Comparison of ENCODE assay signal across 2 cellular contexts in genomic region chr1:4659247-4659646, GRCh38.
TF ChIP-seq lines count a peak whose summit lies in the region.

No MANE protein-coding gene starts in this region.

TF ChIP-seq in neural cell, 6 proteins besides CTCF, POLR2A, EP300 and RAD21:
- TF ChIP-seq, protein P1, sequence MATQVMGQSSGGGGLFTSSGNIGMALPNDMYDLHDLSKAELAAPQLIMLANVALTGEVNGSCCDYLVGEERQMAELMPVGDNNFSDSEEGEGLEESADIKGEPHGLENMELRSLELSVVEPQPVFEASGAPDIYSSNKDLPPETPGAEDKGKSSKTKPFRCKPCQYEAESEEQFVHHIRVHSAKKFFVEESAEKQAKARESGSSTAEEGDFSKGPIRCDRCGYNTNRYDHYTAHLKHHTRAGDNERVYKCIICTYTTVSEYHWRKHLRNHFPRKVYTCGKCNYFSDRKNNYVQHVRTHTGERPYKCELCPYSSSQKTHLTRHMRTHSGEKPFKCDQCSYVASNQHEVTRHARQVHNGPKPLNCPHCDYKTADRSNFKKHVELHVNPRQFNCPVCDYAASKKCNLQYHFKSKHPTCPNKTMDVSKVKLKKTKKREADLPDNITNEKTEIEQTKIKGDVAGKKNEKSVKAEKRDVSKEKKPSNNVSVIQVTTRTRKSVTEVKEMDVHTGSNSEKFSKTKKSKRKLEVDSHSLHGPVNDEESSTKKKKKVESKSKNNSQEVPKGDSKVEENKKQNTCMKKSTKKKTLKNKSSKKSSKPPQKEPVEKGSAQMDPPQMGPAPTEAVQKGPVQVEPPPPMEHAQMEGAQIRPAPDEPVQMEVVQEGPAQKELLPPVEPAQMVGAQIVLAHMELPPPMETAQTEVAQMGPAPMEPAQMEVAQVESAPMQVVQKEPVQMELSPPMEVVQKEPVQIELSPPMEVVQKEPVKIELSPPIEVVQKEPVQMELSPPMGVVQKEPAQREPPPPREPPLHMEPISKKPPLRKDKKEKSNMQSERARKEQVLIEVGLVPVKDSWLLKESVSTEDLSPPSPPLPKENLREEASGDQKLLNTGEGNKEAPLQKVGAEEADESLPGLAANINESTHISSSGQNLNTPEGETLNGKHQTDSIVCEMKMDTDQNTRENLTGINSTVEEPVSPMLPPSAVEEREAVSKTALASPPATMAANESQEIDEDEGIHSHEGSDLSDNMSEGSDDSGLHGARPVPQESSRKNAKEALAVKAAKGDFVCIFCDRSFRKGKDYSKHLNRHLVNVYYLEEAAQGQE (IDR thresholded peaks at IDR 0.05; ENCODE audit: borderline replicate concordance): no peak
- TF ChIP-seq SMC3 (conservative IDR thresholded peaks at IDR 0.05; ENCODE audit: poor library complexity) (no peak), MXI1 (conservative IDR thresholded peaks at IDR 0.05; ENCODE audit: poor library complexity, severe bottlenecking) (no peak), POLR2AphosphoS5 (IDR thresholded peaks at IDR 0.05) (no peak), TAF1 (IDR thresholded peaks at IDR 0.05; ENCODE audit: low read depth) (no peak), EZH2 (IDR thresholded peaks at IDR 0.05; ENCODE audit: borderline replicate concordance, insufficient read depth, low read length, poor library complexity, severe bottlenecking) (no peak)

TF ChIP-seq in HepG2, 621 proteins besides CTCF, POLR2A, EP300 and RAD21:
- no peak for TF ChIP-seq MED13 (CRISPR knock-in tag; IDR thresholded peaks at IDR 0.05)
- no peak for TF ChIP-seq SYNCRIP (IDR thresholded peaks at IDR 0.05; ENCODE audit: insufficient read depth, low read depth, low read length)
- TF ChIP-seq KLF13 (CRISPR knock-in tag; IDR thresholded peaks at IDR 0.05): no peak
- TF ChIP-seq RARG (CRISPR knock-in tag; IDR thresholded peaks at IDR 0.05; ENCODE audit: low read depth): no peak
TF ChIP-seq in HepG2: peak in this region for 0.
